Comparison of ENCODE assay signal across 33 cellular contexts in genomic region chr4:151236036-151236435, GRCh38. TPM values are rescaled to one million over a fixed set of nuclear protein-coding genes. Genes with fewer than 3 reads are reported as not detected.
"Had no signal": no experiment of that assay in that cellular context is flagged by ENCODE, and none has a peak within 500 bp of the region (broad histone marks: within the 10 kb centered on the region; RNA-seq: fewer than 3 reads in every experiment).

No MANE protein-coding gene starts in this region.

- FAIRE-seq: endothelial cell of umbilical vein, islet of Langerhans, keratinocyte had no signal

- ATAC-seq: gastrocnemius medialis; left cardiac atrium; left lung; left ventricle myocardium superior; mucosa of descending colon; naive thymus-derived CD8-positive, alpha-beta T cell had no signal

- H3K36me3 ChIP-seq: gastrocnemius medialis, heart right ventricle, left lung, lower lobe of right lung had no signal

- H3K9me3 ChIP-seq: esophagus squamous epithelium, gastrocnemius medialis, heart right ventricle, lower lobe of right lung, mucosa of descending colon had no signal

- H3K4me1 ChIP-seq: left lung had no signal

- H3K27me3 ChIP-seq: dorsolateral prefrontal cortex, esophagus squamous epithelium, gastrocnemius medialis, heart right ventricle, left lung had no signal

- H3K27ac ChIP-seq: coronary artery, esophagus squamous epithelium, gastrocnemius medialis, heart right ventricle, left lung, lower lobe of right lung had no signal

- H3K4me3 ChIP-seq: coronary artery, dorsolateral prefrontal cortex, esophagus squamous epithelium, gastrocnemius medialis, heart right ventricle, left lung, lower lobe of right lung, mucosa of descending colon had no signal

- DNase-seq: dermis blood vessel endothelial cell; dorsolateral prefrontal cortex; effector CD4-positive, alpha-beta T cell; effector memory CD4-positive, alpha-beta T cell; esophagus squamous epithelium; foreskin fibroblast; foreskin melanocyte; gastrocnemius medialis; glutamatergic neuron; head of caudate nucleus; heart right ventricle; hippocampal formation; left cardiac atrium; left ventricle myocardium superior; lower lobe of right lung; mesenchymal stem cell; mucosa of descending colon; naive B cell; naive thymus-derived CD8-positive, alpha-beta T cell had no signal

RNA-seq across cellular contexts. Expression of gene PRSS48, which starts 40.9 kb away (rescaled TPM):
- total RNA-seq: dermis blood vessel endothelial cell; endothelial cell of umbilical vein; epithelial cell of proximal tubule; esophagus squamous epithelium; gastrocnemius medialis; glomerular endothelial cell; heart right ventricle; kidney epithelial cell; left cardiac atrium; left lung; left ventricle myocardium superior; lower leg skin; lower lobe of right lung; lung microvascular endothelial cell; mesenteric fat pad; mesothelial cell of epicardium; mucosa of descending colon; myocyte; naive thymus-derived CD8-positive, alpha-beta T cell had no signal
- polyA plus RNA-seq: endothelial cell of umbilical vein; esophagus; heart right ventricle; keratinocyte; naive thymus-derived CD8-positive, alpha-beta T cell had no signal
